ENCODE assay signal across 8 cellular contexts in the genomic region with DNA sequence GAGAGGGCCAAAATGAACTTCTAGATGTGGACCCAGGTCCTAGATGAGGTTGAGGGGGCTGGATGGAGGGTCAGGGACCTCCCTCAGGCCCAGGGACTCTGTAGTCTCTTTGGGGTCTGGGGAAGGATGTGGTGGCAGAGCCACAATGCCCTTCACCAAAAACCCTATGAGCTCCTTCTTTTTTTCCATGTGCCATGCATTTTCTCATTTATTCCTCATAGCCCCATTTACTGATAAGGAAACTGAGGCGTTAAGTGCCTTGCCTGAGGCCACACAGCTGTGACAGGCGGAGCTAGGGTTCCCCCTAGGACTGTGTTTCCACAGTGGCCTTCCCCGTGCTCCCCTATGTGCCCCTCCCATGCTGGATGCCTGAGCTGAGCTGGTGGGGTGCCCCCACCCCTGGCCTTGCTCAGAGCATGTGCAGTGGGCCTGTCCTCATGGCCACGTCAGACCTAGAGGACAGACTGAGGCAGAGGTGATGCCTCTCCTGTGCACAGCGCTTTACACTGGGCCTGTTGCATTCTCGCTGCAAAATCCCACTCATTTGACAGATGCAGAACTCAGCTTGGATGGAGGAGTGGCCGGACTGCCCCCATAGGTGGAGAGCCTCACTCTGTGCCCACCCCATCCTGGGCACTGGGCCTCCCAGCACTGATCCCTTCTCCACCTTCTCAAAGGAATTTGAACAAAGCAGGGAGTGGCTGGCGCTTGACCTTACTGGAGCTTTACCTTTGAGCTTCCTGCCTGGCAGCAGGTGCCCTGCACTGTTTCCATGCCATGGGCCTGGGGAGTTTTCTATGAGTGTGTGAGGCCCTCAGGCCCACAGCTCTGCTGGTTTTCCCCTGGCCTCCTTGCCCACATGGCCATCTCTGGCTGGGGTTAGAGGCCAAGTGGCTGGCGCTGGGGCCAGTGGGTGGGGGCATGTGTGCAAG. TPM values are rescaled to one million over a fixed set of nuclear protein-coding genes. Genes with fewer than 3 reads are reported as not detected.
DNase-seq lines count a peak whose midpoint lies in the region; ATAC-seq, FAIRE-seq and TF ChIP-seq lines count a peak whose summit lies in the region.

No MANE protein-coding gene starts in this region.

- H3K27me3 ChIP-seq in HCT116 (ENCODE audit: insufficient read depth, low read length): no peaks in the 10 kb centered on the region

- RAD21 ChIA-PET in HCT116 (lab: Charles Lee; ENCODE audit: low non-redundant PET in 1 of 2, low total read pairs in 2 of 2, uncharacterized antibody in 2 of 2, unreplicated experiment in 2 of 2): no interaction called here

- H3K4me1 ChIP-seq in HCT116 (ENCODE audit: control insufficient read depth in 1 of 2, insufficient read depth in 2 of 2, low read length in 2 of 2): peaks cover 60 to 72% of the 10 kb centered on the region in 2 experiments

- CTCF ChIA-PET in HCT116 (lab: Charles Lee): interaction anchor here (0.7 to 1.3 kb wide), 7 partner anchors 7 to 244 kb away, joined by 3 to 4 read pairs (median 3); no protein-coding TSS in a partner anchor

- POLR2A ChIA-PET in HCT116 (lab: Charles Lee): interaction anchor here (0.6 to 2.6 kb wide), 6 partner anchors 9 to 267 kb away, joined by 3 to 15 read pairs (median 5); a partner anchor contains a TSS

- peak overlapping the region; percentile 99 for H3K27ac ChIP-seq in HCT116 (ENCODE audit: low read depth, low read length)
- H3K27ac ChIP-seq in skin epidermis: peak overlapping the region; percentile 20 to 97 (median 94)

- ATAC-seq in HCT116: peak; percentile 2; the same call in 1 of the 2 replicates

- TF ChIP-seq RAD21 in HCT116 (IDR thresholded peaks at IDR 0.05; ENCODE audit: low read depth): no peak

- H4K20me1 ChIP-seq in HCT116 (ENCODE audit: insufficient read depth): no peaks in the 10 kb centered on the region

- TSS peak; percentile 44 for BruUV-seq in HCT116 (replicated peaks; lab: Mats Ljungman, UMichigan)

- H3K9me3 ChIP-seq in HCT116 (ENCODE audit: control insufficient read depth in 1 of 2, insufficient read depth in 1 of 2, low read depth in 1 of 2, low read length in 2 of 2): no peaks in the 10 kb centered on the region

- H3K4me2 ChIP-seq in HCT116 (ENCODE audit: low read length): peak overlapping the region; percentile 99

- peaks cover 75% of the 10 kb centered on the region for H3K79me2 ChIP-seq in HCT116 (ENCODE audit: insufficient read depth, low read length)

- H3K9ac ChIP-seq in HCT116 (ENCODE audit: low read length): peak overlapping the region; percentile 96

- no peak for FAIRE-seq in H54 (lab: Jason Lieb, UNC)

- TF ChIP-seq CTCF in HCT116 (IDR thresholded peaks at IDR 0.05 in 2 of 3, conservative IDR thresholded peaks at IDR 0.05 in 1 of 3; ENCODE audit: borderline replicate concordance in 1 of 3, insufficient read depth in 1 of 3, low read depth in 2 of 3, low read length in 2 of 3) (no peak), fibroblast of pulmonary artery (IDR thresholded peaks at IDR 0.05; ENCODE audit: low read length, missing control alignments) (no peak)

- H2AFZ ChIP-seq in HCT116 (ENCODE audit: low read depth, low read length, poor library complexity, severe bottlenecking): no peak overlapping the region

- intact Hi-C loops in HCT116 (cut with micrococcal nuclease): loop anchor here (10.0 kb wide), 1 partner anchor 168 kb away; no protein-coding TSS in a partner anchor

- TF ChIP-seq POLR2A in HCT116 (IDR thresholded peaks at IDR 0.05; ENCODE audit: borderline replicate concordance, extremely low read depth, insufficient read depth, insufficient read length): no peak
- TF ChIP-seq POLR2A in H54 (IDR thresholded peaks at IDR 0.05; ENCODE audit: low read depth, low read length): no peak

- no peaks in the 10 kb centered on the region for H3K9me2 ChIP-seq in HCT116 (ENCODE audit: insufficient read depth)

- peaks cover 0 to 16% of the 10 kb centered on the region in 2 experiments; a peak in 2 of 4 replicates for H3K36me3 ChIP-seq in HCT116 (ENCODE audit: control insufficient read depth in 1 of 2, insufficient read depth in 2 of 2, low read length in 2 of 2)

- DNase-seq in HCT116 (ENCODE audit: low read depth, low spot score) (peak; percentile 12), fibroblast of pulmonary artery (ENCODE audit: low read depth) (no peak), HK-2 (ENCODE audit: unreplicated experiment) (no peak), D341Med (ENCODE audit: low spot score) (no peak), H54 (ENCODE audit: insufficient read length, low spot score) (no peak), NCI-H2081 (lab: John Stamatoyannopoulos, UW) (no peak)
- DNase-seq in activated CD4-positive, alpha-beta T cell treated with anti-CD3 and anti-CD28 coated beads for 48 hours: peak; percentile 44

- peak overlapping the region; percentile 91 to 99 for H3K4me3 ChIP-seq in HCT116 (replicated peaks in 1 of 2; ENCODE audit: low read depth in 1 of 2, low read length in 2 of 2)
- H3K4me3 ChIP-seq in fibroblast of pulmonary artery (replicated peaks; ENCODE audit: low read depth, low read length): peak overlapping the region; percentile 72
- peak overlapping the region; percentile 65 to 98 (median 77) for H3K4me3 ChIP-seq in skin epidermis

TF ChIP-seq in HCT116, 20 proteins besides CTCF, POLR2A, EP300 and RAD21:
- TF ChIP-seq ZFX (IDR thresholded peaks at IDR 0.05) (peak; percentile 21; the same call in 1 of the 2 replicates), POLR2AphosphoS5 (IDR thresholded peaks at IDR 0.05; ENCODE audit: low read depth, low read length) (0 out of 2 replicates have a peak, but pooled peaks have one; percentile 21), SRF (IDR thresholded peaks at IDR 0.05; ENCODE audit: low read depth) (no peak)

RNA-seq across cellular contexts. Expression of a gene that starts 2.5 kb away (rescaled TPM):
- 96.7 TPM for total RNA-seq in HCT116 (2021; ENCODE audit: unreplicated experiment)
- 74.4 and 85.1 TPM in 2 replicates for polyA plus RNA-seq in HCT116 (2012)

RNA-seq across cellular contexts. Expression of a gene that starts 33.8 kb away (rescaled TPM):
- total RNA-seq in HCT116 (2021; ENCODE audit: unreplicated experiment): 3.1 TPM
- 2.2 and 2.7 TPM in 2 replicates for polyA plus RNA-seq in HCT116 (2012)

Comparison
In these comparisons a context has a peak if more than half of its experiments do, and no peak if none do; other contexts are left out.
1. DNase-seq: peak in HCT116 (single experiment) and activated CD4-positive, alpha-beta T cell treated with anti-CD3 and anti-CD28 coated beads for 48 hours (single experiment); none in fibroblast of pulmonary artery (single experiment), HK-2 (single experiment), D341Med (single experiment), H54 (single experiment) and NCI-H2081 (0 of 2).
2. Peak in every context shown above with its lines, with median percentiles within 50 percentile points of each other: H3K4me3 ChIP-seq.